Comparison of ENCODE assay signal across 25 cellular contexts in the genomic region with DNA sequence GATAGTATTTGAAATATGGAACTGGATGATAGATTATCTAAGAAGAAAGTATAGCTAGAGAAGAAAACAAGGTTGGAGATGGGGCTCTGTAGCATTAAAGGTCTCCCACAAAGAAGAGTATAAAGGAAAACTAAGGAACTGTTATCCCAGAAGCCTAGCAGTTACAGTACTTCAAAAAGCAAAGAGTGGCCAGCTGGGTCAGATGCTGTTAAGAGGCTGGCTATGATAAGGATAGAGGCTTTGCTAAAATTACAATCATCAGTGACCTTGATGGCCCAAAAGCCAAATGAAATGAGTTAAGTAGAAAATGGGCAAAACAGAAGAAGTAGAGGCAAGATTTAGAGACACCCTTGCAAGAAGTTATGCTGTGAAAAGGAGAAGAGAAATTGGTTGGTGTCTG. TPM values are rescaled to one million over a fixed set of nuclear protein-coding genes. Genes with fewer than 3 reads are reported as not detected.
DNase-seq lines count a peak whose midpoint lies in the region; ATAC-seq, FAIRE-seq and TF ChIP-seq lines count a peak whose summit lies in the region.
"Had no signal": no experiment of that assay in that cellular context is flagged by ENCODE, and none has a peak within 500 bp of the region (broad histone marks: within the 10 kb centered on the region; RNA-seq: fewer than 3 reads in every experiment).

No MANE protein-coding gene starts in this region.

- intact Hi-C loops in Right ventricle myocardium superior (cut with DNase I) = no loop called here

- no peak overlapping the region for H3K27ac ChIP-seq in right atrium auricular region
- H3K27ac ChIP-seq: 22Rv1, A549, BLaER1, HL-60 had no signal

- H3K36me3 Mint-ChIP-seq in IgD-negative memory B cell (peaks cover 20% of the 10 kb centered on the region), naive B cell (peaks cover 29 to 37% of the 10 kb centered on the region in 2 donors)

- DNase-seq in Right ventricle myocardium superior (no peak), right atrium auricular region (ENCODE audit: low spot score) (no peak), naive B cell (no peak), NCI-H526 treated with DMSO at 0.1 percent for 48 hours (lab: John Stamatoyannopoulos, UW) (no peak), D721Med (ENCODE audit: insufficient read length, low spot score) (no peak)
- DNase-seq: AML-193; Calu3; CD4-positive, alpha-beta memory T cell; DMS 273 treated with DMSO at 0.1 percent for 48 hours; DMS53; DND-41; EL; GOT3; H9 had no signal

- TF ChIP-seq CTCF in right atrium auricular region (IDR thresholded peaks at IDR 0.05) (no peak), D721Med (IDR thresholded peaks at IDR 0.05; ENCODE audit: insufficient read depth, missing control alignments) (no peak)

- no peak overlapping the region for H3K4me3 ChIP-seq in right atrium auricular region
- H3K4me3 ChIP-seq: A549, BLaER1, GM12878, K562 had no signal

- ATAC-seq in Right ventricle myocardium superior (ENCODE audit: poor library complexity) (peak; percentile 68), naive B cell (ENCODE audit: low read depth in 2 of 2) (no peak), HG02885 (IDR thresholded peaks at IDR 0.05; ENCODE audit: poor library complexity, unreplicated experiment) (no peak)
- ATAC-seq: A549, GM12878, K562 had no signal

- H3K36me3 ChIP-seq in right atrium auricular region = no peaks in the 10 kb centered on the region

- H3K4me1 ChIP-seq in right atrium auricular region = no peaks in the 10 kb centered on the region
- H3K4me1 ChIP-seq: A549, BLaER1 had no signal

- H3K4me3 Mint-ChIP-seq in IgD-negative memory B cell (no peak overlapping the region), naive B cell (peak overlapping the region in 2 of 8 donors; percentile 1 to 11)
- H3K4me3 Mint-ChIP-seq: CD14-positive monocyte; CD4-positive, alpha-beta memory T cell; H9 had no signal

- H3K9me3 Mint-ChIP-seq in IgD-negative memory B cell (peaks cover 2 to 12% (median 8%) of the 10 kb centered on the region in 3 donors), naive B cell (peaks cover 3 to 11% (median 7%) of the 10 kb centered on the region in 7 donors)

- H3K27ac Mint-ChIP-seq in IgD-negative memory B cell (peak overlapping the region; percentile 57 to 85 (median 60)), naive B cell (peak overlapping the region in 5 of 6 donors; percentile 7 to 59 (median 39))
- H3K27ac Mint-ChIP-seq: CD14-positive monocyte; CD4-positive, alpha-beta memory T cell; H9 had no signal

- H3K4me1 Mint-ChIP-seq in IgD-negative memory B cell (peaks cover 6 to 20% (median 8%) of the 10 kb centered on the region in 3 donors), naive B cell (peaks cover 12 to 24% (median 14%) of the 10 kb centered on the region in 3 donors)
- H3K4me1 Mint-ChIP-seq: CD14-positive monocyte, H9 had no signal

- H3K27me3 ChIP-seq in right atrium auricular region = no peaks in the 10 kb centered on the region
- H3K27me3 ChIP-seq: BLaER1 had no signal

- H3K27me3 Mint-ChIP-seq in IgD-negative memory B cell = no peaks in the 10 kb centered on the region
- H3K27me3 Mint-ChIP-seq in naive B cell = no peaks in the 10 kb centered on the region

- no peak for FAIRE-seq in D721Med (lab: Jason Lieb, UNC)
- FAIRE-seq: A549, GM12878, K562 had no signal

- H3K9me3 ChIP-seq in right atrium auricular region = no peaks in the 10 kb centered on the region
- H3K9me3 ChIP-seq: A549 had no signal

RNA-seq across cellular contexts. Expression of a gene that starts 25.1 kb away (rescaled TPM):
- 7.5 TPM for total RNA-seq in Right ventricle myocardium superior
- 10 to 100 TPM; 19.0 to 29.6 TPM for total RNA-seq in right atrium auricular region
- 0.58 TPM for polyA plus RNA-seq in IgD-negative memory B cell
- 1 to 10 TPM in 2 of 6 donors, under 1 TPM in 3, not detected in 1; 0.38 to 1.4 (median 0.89) TPM for polyA plus RNA-seq in naive B cell (ENCODE audit: low read depth in 6 of 6)
- total RNA-seq: CD4-positive, alpha-beta memory T cell; G401; GM12878; H9; HT1080 had no signal
- polyA plus RNA-seq: CD14-positive monocyte; CD4-positive, alpha-beta memory T cell; GM12878 had no signal
